In genomic region chr9:137015976-137016375, GRCh38 we compare ENCODE assay signal across 27 cellular contexts.
DNase-seq lines count a peak whose midpoint lies in the region; TF ChIP-seq lines count a peak whose summit lies in the region.
"Had no signal": no experiment of that assay in that cellular context is flagged by ENCODE, and none has a peak within 500 bp of the region (broad histone marks: within the 10 kb centered on the region; RNA-seq: fewer than 3 reads in every experiment).

No MANE protein-coding gene starts in this region.

- DNase-seq in effector CD4-positive, alpha-beta T cell = no peak
- DNase-seq: 8988T; ACHN; AML-193; BE2C; C1 segment of cervical spinal cord; Caco-2; Calu3; CD4-positive, alpha-beta memory T cell; CD4-positive, alpha-beta T cell; CD4-positive, CD25-positive, alpha-beta regulatory T cell; CD8-positive, alpha-beta memory T cell; CD8-positive, alpha-beta T cell; COR-L47; DMS 273 treated with DMSO at 0.1 percent for 48 hours; DMS153; DMS53; DMS79; DMS79 treated with DMSO at 0.1 percent for 48 hours; DND-41; EL had no signal

- CTCF ChIA-PET in HEK293 (lab: Yijun Ruan, JAX) = interaction anchor here (0.6 to 1.8 kb wide), 4 partner anchors 10 to 105 kb away, joined by 3 to 6 read pairs (median 4); no protein-coding TSS in a partner anchor

- no peaks in the 10 kb centered on the region for H3K4me1 ChIP-seq in HEK293 (ENCODE audit: control insufficient read depth, insufficient read depth, low read length)
- H3K4me1 ChIP-seq: A549, BE2C, Caco-2 had no signal

- no peak overlapping the region for H3K4me3 ChIP-seq in HEK293 (ENCODE audit: low read depth, low read length)
- H3K4me3 ChIP-seq: A549; BLaER1; BLaER1 treated with 17β-estradiol and CSF1 and Interleukin-3, amounts not matched to agents 10 nM and 100 nM had no signal

- POLR2A ChIA-PET in HEK293 (lab: Yijun Ruan, JAX) = no interaction called here

- H3K36me3 ChIP-seq in HEK293 (ENCODE audit: control insufficient read depth in 2 of 2, insufficient read depth in 1 of 2, low read length in 2 of 2) = peaks cover 0 to 59% of the 10 kb centered on the region in 2 experiments; a peak in 1 of 3 replicates

- no peak for TF ChIP-seq CTCF in HEK293 (tag by site-specific recombination; IDR thresholded peaks at IDR 0.05)

- no peaks in the 10 kb centered on the region for H3K9me3 ChIP-seq in HEK293 (ENCODE audit: control insufficient read depth, insufficient read depth, low read depth, low read length)
- H3K9me3 ChIP-seq: A549; BE2C; BLaER1 treated with 17β-estradiol and CSF1 and Interleukin-3, amounts not matched to agents 10 nM and 100 nM; Caco-2 had no signal

- no peak overlapping the region for H3K27ac ChIP-seq in HEK293 (ENCODE audit: extremely low read depth, low read depth, low read length)
- H3K27ac ChIP-seq: 22Rv1; A549; BLaER1; BLaER1 treated with 17β-estradiol and CSF1 and Interleukin-3, amounts not matched to agents 10 nM and 100 nM; C4-2B had no signal

TF ChIP-seq in HEK293, 187 proteins besides CTCF, POLR2A, EP300 and RAD21:
- TF ChIP-seq ZNF138 (tag by site-specific recombination; IDR thresholded peaks at IDR 0.05; ENCODE audit: borderline replicate concordance) = no peak
- TF ChIP-seq ZNF513 (tag by site-specific recombination; IDR thresholded peaks at IDR 0.05) = no peak
- TF ChIP-seq RBAK (tag by site-specific recombination; IDR thresholded peaks at IDR 0.05) = no peak
- TF ChIP-seq KLF8 (tag by site-specific recombination; IDR thresholded peaks at IDR 0.05) = 0 out of 2 replicates have a peak, but pooled peaks have one; percentile 16
- TF ChIP-seq KLF1 (tag by site-specific recombination; IDR thresholded peaks at IDR 0.05) = peak; percentile 65; the same call in 1 of the 2 replicates
